Comparison of ENCODE assay signal across 29 cellular contexts in the genomic region with DNA sequence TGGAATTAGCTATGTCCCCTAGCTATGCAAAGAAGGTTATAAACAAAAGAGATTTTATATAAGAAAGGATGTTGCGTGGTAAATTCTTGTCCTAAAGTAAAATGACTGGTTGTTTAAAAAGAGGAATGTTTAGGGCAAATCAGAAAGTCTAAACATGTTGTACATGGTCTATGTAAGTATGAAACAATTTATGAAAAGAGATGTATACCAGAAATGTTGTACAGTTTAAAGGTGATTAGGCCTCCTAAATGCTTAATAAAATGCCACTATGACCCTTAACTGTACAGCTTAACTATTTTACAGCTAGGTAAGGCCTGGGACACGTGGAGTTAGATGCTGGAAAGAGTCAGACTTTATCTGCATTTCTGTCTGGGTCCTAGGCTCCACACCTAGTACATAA.
"Had no signal": no experiment of that assay in that cellular context is flagged by ENCODE, and none has a peak within 500 bp of the region (broad histone marks: within the 10 kb centered on the region; RNA-seq: fewer than 3 reads in every experiment).

No MANE protein-coding gene starts in this region.

- FAIRE-seq: islet of Langerhans, kidney had no signal

- H3K27me3 Mint-ChIP-seq: naive thymus-derived CD4-positive, alpha-beta T cell; natural killer cell treated with Interleukin-12 subunit alpha and Interleukin-12 subunit beta and Interleukin-15 and Interleukin-18, amount 100 ng/mL, for 72 hours; progenitor cell of endocrine pancreas; stimulated activated naive B cell treated with anti-CD40 and anti-IgM and Interleukin-4, amounts not matched to agents 10 μg/mL and 1 μg/mL and 100 μg/mL, for 72 hours had no signal

- H3K4me1 ChIP-seq: left lung, lower lobe of right lung, right atrium auricular region, stomach, testis, thyroid gland, transverse colon, upper lobe of left lung, vagina had no signal

- H3K36me3 Mint-ChIP-seq: immature natural killer cell; naive thymus-derived CD4-positive, alpha-beta T cell; natural killer cell treated with Interleukin-12 subunit alpha and Interleukin-12 subunit beta and Interleukin-15 and Interleukin-18, amount 100 ng/mL, for 72 hours; stimulated activated naive B cell treated with anti-CD40 and anti-IgM and Interleukin-4, amounts not matched to agents 10 μg/mL and 1 μg/mL and 100 μg/mL, for 72 hours had no signal

- DNase-seq: hippocampal formation; immature natural killer cell; kidney; left colon; left lung; lower lobe of right lung; mammary epithelial cell; mesenchymal stem cell; midbrain; mucosa of descending colon; naive thymus-derived CD4-positive, alpha-beta T cell; ovary; stimulated activated CD4-positive, alpha-beta T cell treated with anti-CD3 and anti-CD28 coated beads, Interleukin-12 subunit alpha, Interleukin-12 subunit beta, amount 100 ng/mL, for 4 hours; stimulated activated CD4-positive, alpha-beta T cell treated with anti-CD3 and anti-CD28 coated beads, Interleukin-15, amount 100 ng/mL, for 24 hours; stimulated activated CD4-positive, alpha-beta T cell treated with anti-CD3 and anti-CD28 coated beads, Interleukin-2, amount 100 ng/mL, for 24 hours; stimulated activated CD4-positive, alpha-beta T cell treated with anti-CD3 and anti-CD28 coated beads, Interleukin-4, amount 100 ng/mL, for 1 hour; stimulated activated naive B cell treated with anti-CD40 and anti-IgM and Interleukin-4, amounts not matched to agents 10 μg/mL and 1 μg/mL and 100 μg/mL, for 72 hours; stimulated activated naive CD8-positive, alpha-beta T cell treated with anti-CD3 and anti-CD28 coated beads, Interleukin-15, Interleukin-2, amounts not matched to agents 100 U/mL and 50 U/mL, for 24 hours; stomach; testis; thyroid gland; transverse colon; upper lobe of left lung had no signal

- H3K27ac Mint-ChIP-seq: immature natural killer cell; naive thymus-derived CD4-positive, alpha-beta T cell; natural killer cell treated with Interleukin-12 subunit alpha and Interleukin-12 subunit beta and Interleukin-15 and Interleukin-18, amount 100 ng/mL, for 72 hours; progenitor cell of endocrine pancreas; stimulated activated naive B cell treated with anti-CD40 and anti-IgM and Interleukin-4, amounts not matched to agents 10 μg/mL and 1 μg/mL and 100 μg/mL, for 72 hours had no signal

- H3K4me3 ChIP-seq: left lung, lower lobe of right lung, mucosa of descending colon, ovary, right atrium auricular region, skin epidermis, stomach, testis, thyroid gland, transverse colon, upper lobe of left lung, vagina had no signal

- H3K4me3 Mint-ChIP-seq: immature natural killer cell; naive thymus-derived CD4-positive, alpha-beta T cell; natural killer cell treated with Interleukin-12 subunit alpha and Interleukin-12 subunit beta and Interleukin-15 and Interleukin-18, amount 100 ng/mL, for 72 hours; stimulated activated naive B cell treated with anti-CD40 and anti-IgM and Interleukin-4, amounts not matched to agents 10 μg/mL and 1 μg/mL and 100 μg/mL, for 72 hours had no signal

- H3K36me3 ChIP-seq: left lung, lower lobe of right lung, ovary, right atrium auricular region, stomach, thyroid gland, transverse colon, upper lobe of left lung, vagina had no signal

- H3K9me3 ChIP-seq: mucosa of descending colon, ovary, testis, thyroid gland, transverse colon, upper lobe of left lung, vagina had no signal

- H3K4me1 Mint-ChIP-seq: immature natural killer cell; naive thymus-derived CD4-positive, alpha-beta T cell; stimulated activated naive B cell treated with anti-CD40 and anti-IgM and Interleukin-4, amounts not matched to agents 10 μg/mL and 1 μg/mL and 100 μg/mL, for 72 hours had no signal

- H3K27ac ChIP-seq: left lung, lower lobe of right lung, ovary, right atrium auricular region, skin epidermis, stomach, testis, thyroid gland, transverse colon, upper lobe of left lung, vagina had no signal

- H3K27me3 ChIP-seq: left lung, ovary, right atrium auricular region, stomach, testis, thyroid gland, transverse colon, upper lobe of left lung, vagina had no signal
